In the genomic region with DNA sequence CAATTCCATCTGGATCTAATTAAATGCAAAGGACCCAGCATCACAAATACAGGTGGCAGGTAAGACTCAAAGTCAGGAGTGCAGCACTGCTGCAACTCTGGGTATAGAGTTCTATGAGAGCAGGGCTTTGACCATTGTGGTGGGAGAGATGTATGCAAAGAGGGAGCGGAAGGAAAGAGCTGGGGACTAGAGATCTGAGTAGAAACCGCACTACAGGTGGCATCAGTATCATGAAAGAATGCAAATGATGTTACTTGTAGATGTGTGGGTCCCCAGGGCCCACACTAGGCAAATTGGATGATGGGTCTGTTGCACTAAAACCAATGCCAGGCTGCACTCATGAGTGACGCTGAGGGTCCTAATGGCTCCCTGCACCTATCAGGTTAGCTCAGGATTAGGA, we compare ENCODE assay signal across 15 cellular contexts.
DNase-seq lines count a peak whose midpoint lies in the region; ATAC-seq and TF ChIP-seq lines count a peak whose summit lies in the region.
"Had no signal": no experiment of that assay in that cellular context is flagged by ENCODE, and none has a peak within 500 bp of the region (broad histone marks: within the 10 kb centered on the region; RNA-seq: fewer than 3 reads in every experiment).

No MANE protein-coding gene starts in this region.

- no peaks in the 10 kb centered on the region for H4K20me1 ChIP-seq in MM.1S (ENCODE audit: insufficient read depth, low read length)

- H3K27ac ChIP-seq in MM.1S (ENCODE audit: low read length) = no peak overlapping the region
- H3K27ac ChIP-seq: A549, C4-2B, KMS-11 had no signal

- no peak overlapping the region for H2AFZ ChIP-seq in MM.1S (ENCODE audit: low read length)

- in situ Hi-C loops in KBM-7 (cut with MboI; ENCODE audit: low pct_unique_long_range_greater_than_20kb, low sequenced_read_pairs) (no loop called here), GM13977 (cut with MboI; ENCODE audit: low pct_unique_long_range_greater_than_20kb, low sequenced_read_pairs, unreplicated experiment) (no loop called here)

- H3K4me2 ChIP-seq in MM.1S (ENCODE audit: low read depth, low read length) = no peak overlapping the region
- H3K4me2 ChIP-seq: A549, KMS-11 had no signal

- H3K79me2 ChIP-seq in MM.1S (ENCODE audit: low read length) = no peaks in the 10 kb centered on the region

- TF ChIP-seq CTCF in MM.1S (IDR thresholded peaks at IDR 0.05; ENCODE audit: low read length) = no peak
- TF ChIP-seq CTCF in GM13977 (IDR thresholded peaks at IDR 0.05; ENCODE audit: extremely low read depth, insufficient read depth, missing control alignments) = no peak

- H3K4me3 ChIP-seq in MM.1S (ENCODE audit: low read length) = no peak overlapping the region
- H3K4me3 ChIP-seq: A549 had no signal

- no peaks in the 10 kb centered on the region for H3K9me3 ChIP-seq in MM.1S (replicated peaks; ENCODE audit: insufficient read depth, low read length)
- H3K9me3 ChIP-seq: A549 had no signal

- no peaks in the 10 kb centered on the region for H3F3A ChIP-seq in MM.1S (ENCODE audit: insufficient read depth, low read length)

- DNase-seq in MM.1S = peak; percentile 19
- peak; percentile 26 for DNase-seq in germinal center (ENCODE audit: low spot score)
- no peak for DNase-seq in UCSD-AML1 (lab: John Stamatoyannopoulos, UW; ENCODE audit: unreplicated experiment)
- no peak for DNase-seq in stimulated activated CD4-positive, alpha-beta T cell treated with anti-CD3 and anti-CD28 coated beads, Interleukin-1b, Interleukin-23, amount 100 ng/mL, for 48 hours
- DNase-seq in KBM-7 = no peak
- no peak for DNase-seq in GM13977 (ENCODE audit: low spot score)
- DNase-seq: BE2C; CD4-positive, alpha-beta memory T cell; DMS79; HCEC 1CT; HFFc6 had no signal

- ATAC-seq in GM18907 (IDR thresholded peaks at IDR 0.05; ENCODE audit: unreplicated experiment) = peak; percentile 45
- ATAC-seq: A549 had no signal

- H3K9me2 ChIP-seq in MM.1S (replicated peaks; ENCODE audit: insufficient read depth, low read length) = no peaks in the 10 kb centered on the region

- H3K36me3 ChIP-seq in MM.1S (replicated peaks; ENCODE audit: insufficient read depth, low read length) = no peaks in the 10 kb centered on the region
- H3K36me3 ChIP-seq: BE2C had no signal

- peaks cover 8% of the 10 kb centered on the region; the same call in 1 of the 2 replicates for H3K4me1 ChIP-seq in MM.1S (ENCODE audit: low read length)
- H3K4me1 ChIP-seq: A549, BE2C had no signal

- no peak overlapping the region for H3K9ac ChIP-seq in MM.1S (ENCODE audit: low read length)
- H3K9ac ChIP-seq: KMS-11 had no signal

- H3K27me3 ChIP-seq in MM.1S (replicated peaks; ENCODE audit: insufficient read depth, low read length) = no peaks in the 10 kb centered on the region
- H3K27me3 ChIP-seq: BE2C had no signal

Comparison
In these comparisons a context has a peak if more than half of its experiments do, and no peak if none do; other contexts are left out.
1. DNase-seq: peak in MM.1S (single experiment) and germinal center (single experiment); none in UCSD-AML1 (single experiment), stimulated activated CD4-positive, alpha-beta T cell treated with anti-CD3 and anti-CD28 coated beads, Interleukin-1b, Interleukin-23, amount 100 ng/mL, for 48 hours (single experiment), KBM-7 (single experiment) and GM13977 (single experiment).